Comparison of ENCODE assay signal across 3 cellular contexts in the genomic region with DNA sequence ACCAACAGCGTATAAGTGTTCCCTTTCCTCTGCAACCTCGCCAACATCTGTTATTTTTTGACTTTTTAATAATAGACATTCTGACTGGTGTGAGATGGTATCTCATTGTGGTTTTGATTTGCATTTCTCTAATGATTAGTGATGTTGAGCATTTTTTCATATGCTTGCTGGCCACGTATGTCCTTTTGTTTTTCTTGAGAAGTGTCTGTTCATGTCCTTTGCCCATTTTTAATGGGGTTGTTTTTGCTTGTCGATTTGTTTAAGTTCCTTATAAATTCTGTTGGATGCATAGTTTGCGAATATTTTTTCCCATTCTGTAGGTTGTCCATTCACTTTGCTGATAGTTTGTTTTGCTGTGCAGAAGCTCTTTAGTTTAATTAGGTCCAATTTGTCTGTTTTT.
A peak's percentile ranks its signal among the peaks of the same experiment; 100 is the strongest.
TF ChIP-seq lines count a peak whose summit lies in the region.

No MANE protein-coding gene starts in this region.

TF ChIP-seq in HEK293, 187 proteins besides CTCF, POLR2A, EP300 and RAD21:
- 0 out of 2 replicates have a peak, but pooled peaks have one; percentile 28 for TF ChIP-seq ZNF560 (tag by site-specific recombination; IDR thresholded peaks at IDR 0.05; ENCODE audit: borderline replicate concordance)

TF ChIP-seq in K562, 482 proteins besides CTCF, POLR2A, EP300 and RAD21:
- TF ChIP-seq, protein P1, sequence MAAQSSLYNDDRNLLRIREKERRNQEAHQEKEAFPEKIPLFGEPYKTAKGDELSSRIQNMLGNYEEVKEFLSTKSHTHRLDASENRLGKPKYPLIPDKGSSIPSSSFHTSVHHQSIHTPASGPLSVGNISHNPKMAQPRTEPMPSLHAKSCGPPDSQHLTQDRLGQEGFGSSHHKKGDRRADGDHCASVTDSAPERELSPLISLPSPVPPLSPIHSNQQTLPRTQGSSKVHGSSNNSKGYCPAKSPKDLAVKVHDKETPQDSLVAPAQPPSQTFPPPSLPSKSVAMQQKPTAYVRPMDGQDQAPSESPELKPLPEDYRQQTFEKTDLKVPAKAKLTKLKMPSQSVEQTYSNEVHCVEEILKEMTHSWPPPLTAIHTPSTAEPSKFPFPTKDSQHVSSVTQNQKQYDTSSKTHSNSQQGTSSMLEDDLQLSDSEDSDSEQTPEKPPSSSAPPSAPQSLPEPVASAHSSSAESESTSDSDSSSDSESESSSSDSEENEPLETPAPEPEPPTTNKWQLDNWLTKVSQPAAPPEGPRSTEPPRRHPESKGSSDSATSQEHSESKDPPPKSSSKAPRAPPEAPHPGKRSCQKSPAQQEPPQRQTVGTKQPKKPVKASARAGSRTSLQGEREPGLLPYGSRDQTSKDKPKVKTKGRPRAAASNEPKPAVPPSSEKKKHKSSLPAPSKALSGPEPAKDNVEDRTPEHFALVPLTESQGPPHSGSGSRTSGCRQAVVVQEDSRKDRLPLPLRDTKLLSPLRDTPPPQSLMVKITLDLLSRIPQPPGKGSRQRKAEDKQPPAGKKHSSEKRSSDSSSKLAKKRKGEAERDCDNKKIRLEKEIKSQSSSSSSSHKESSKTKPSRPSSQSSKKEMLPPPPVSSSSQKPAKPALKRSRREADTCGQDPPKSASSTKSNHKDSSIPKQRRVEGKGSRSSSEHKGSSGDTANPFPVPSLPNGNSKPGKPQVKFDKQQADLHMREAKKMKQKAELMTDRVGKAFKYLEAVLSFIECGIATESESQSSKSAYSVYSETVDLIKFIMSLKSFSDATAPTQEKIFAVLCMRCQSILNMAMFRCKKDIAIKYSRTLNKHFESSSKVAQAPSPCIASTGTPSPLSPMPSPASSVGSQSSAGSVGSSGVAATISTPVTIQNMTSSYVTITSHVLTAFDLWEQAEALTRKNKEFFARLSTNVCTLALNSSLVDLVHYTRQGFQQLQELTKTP (IDR thresholded peaks at IDR 0.05; ENCODE audit: low read depth in 1 of 2, partially characterized antibody in 2 of 2): peak in 1 of 2 experiments; percentile 94
TF ChIP-seq in K562: peak in this region for 1; not testable (repeated sequence) for 481.

TF ChIP-seq in HepG2, 621 proteins besides CTCF, POLR2A, EP300 and RAD21:
- 0 out of 2 replicates have a peak, but pooled peaks have one; percentile 38 for TF ChIP-seq HOXA5 (CRISPR knock-in tag; IDR thresholded peaks at IDR 0.05)
